8 cellular contexts compared by ENCODE assay signal in the genomic region with DNA sequence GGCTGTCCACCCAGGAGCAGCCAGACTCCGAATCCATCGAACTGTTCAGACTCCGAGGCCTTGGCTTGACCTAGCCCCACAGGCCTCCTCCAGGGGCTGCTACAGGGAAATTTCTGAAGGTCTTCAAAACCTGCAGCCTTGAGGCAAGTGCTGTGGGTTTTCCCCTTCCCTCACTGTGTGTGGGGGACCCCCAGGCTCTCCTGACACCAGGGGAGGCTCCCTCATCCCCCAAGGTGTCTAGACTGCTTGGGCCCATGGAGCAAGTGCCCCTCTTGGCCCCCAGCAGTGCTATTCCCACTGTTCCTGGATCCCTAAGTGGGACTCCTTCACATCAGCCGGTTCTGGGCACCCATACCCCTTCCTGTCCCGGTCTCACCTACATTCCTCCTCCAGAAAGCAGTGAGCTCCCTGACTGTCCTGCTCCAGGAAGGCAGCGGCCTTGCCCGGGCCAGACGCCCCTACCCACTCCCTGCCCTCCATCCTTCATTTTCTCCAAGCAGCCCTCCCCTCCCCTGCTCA. TPM values are rescaled to one million over a fixed set of nuclear protein-coding genes. Genes with fewer than 3 reads are reported as not detected.
A peak's percentile ranks its signal among the peaks of the same experiment; 100 is the strongest.
DNase-seq lines count a peak whose midpoint lies in the region; ATAC-seq and TF ChIP-seq lines count a peak whose summit lies in the region.

No MANE protein-coding gene starts in this region.

- peak overlapping the region in 6 of 8 donors; percentile 14 to 88 (median 54) for H3K27ac Mint-ChIP-seq in CD8-positive, alpha-beta memory T cell

- H2BK120ac ChIP-seq in trophoblast cell (ENCODE audit: insufficient read depth, low read length, poor library complexity), result peak overlapping the region; percentile 81

- intact Hi-C loops in esophagus muscularis mucosa (cut with DNase I), result no loop called here

- TF ChIP-seq CTCF in esophagus muscularis mucosa (IDR thresholded peaks at IDR 0.05), result no peak

- ATAC-seq in GM19023 (IDR thresholded peaks at IDR 0.05; ENCODE audit: unreplicated experiment) (no peak), GM18867 (IDR thresholded peaks at IDR 0.05; ENCODE audit: unreplicated experiment) (no peak), GM19395 (IDR thresholded peaks at IDR 0.05; ENCODE audit: unreplicated experiment) (no peak), GM18861 (IDR thresholded peaks at IDR 0.05; ENCODE audit: unreplicated experiment) (no peak)

- no peak overlapping the region for H3K23ac ChIP-seq in trophoblast cell (ENCODE audit: low read length)

- peak overlapping the region; percentile 52 for H3K9ac ChIP-seq in trophoblast cell (ENCODE audit: low read length)

- no peaks in the 10 kb centered on the region for H3K36me3 Mint-ChIP-seq in CD8-positive, alpha-beta memory T cell

- peaks cover 5 to 10% (median 8%) of the 10 kb centered on the region in 3 donors for H3K4me1 Mint-ChIP-seq in CD8-positive, alpha-beta memory T cell

- H3K27me3 ChIP-seq in CD8-positive, alpha-beta memory T cell (ENCODE audit: insufficient read depth, low read length, poor library complexity, severe bottlenecking), result no peaks in the 10 kb centered on the region
- H3K27me3 ChIP-seq in SJCRH30, result no peaks in the 10 kb centered on the region; the same call in 1 of the 2 replicates
- H3K27me3 ChIP-seq in esophagus muscularis mucosa, result no peaks in the 10 kb centered on the region
- no peaks in the 10 kb centered on the region for H3K27me3 ChIP-seq in trophoblast cell (ENCODE audit: insufficient read depth, low read length)

- POLR2A ChIA-PET in CD8-positive, alpha-beta memory T cell (lab: Charles Lee), result interaction anchor here (0.6 to 2.0 kb wide), 5 partner anchors 55 to 1598 kb away, joined by 3 to 17 read pairs (median 5); a partner anchor contains a TSS

- peak overlapping the region; percentile 63 for H3K4ac ChIP-seq in trophoblast cell (ENCODE audit: low read depth, low read length)

- H3K4me3 Mint-ChIP-seq in CD8-positive, alpha-beta memory T cell, result peak overlapping the region; percentile 81 to 93 (median 83)

- peak overlapping the region; percentile 50 for H2AFZ ChIP-seq in trophoblast cell (ENCODE audit: insufficient read depth, low read length, poor library complexity)

- H4K91ac ChIP-seq in trophoblast cell (ENCODE audit: low read depth, low read length), result peak overlapping the region; percentile 87

- peak overlapping the region; percentile 82 for H3K18ac ChIP-seq in trophoblast cell (ENCODE audit: low read length)

- peak overlapping the region; percentile 15 for H3K27ac ChIP-seq in CD8-positive, alpha-beta memory T cell (ENCODE audit: low read depth, low read length)
- no peak overlapping the region for H3K27ac ChIP-seq in SJCRH30
- peak overlapping the region; percentile 78 to 89 (median 84) for H3K27ac ChIP-seq in esophagus muscularis mucosa (replicated peaks in 1 of 4)
- H3K27ac ChIP-seq in trophoblast cell (ENCODE audit: low read depth, low read length), result peak overlapping the region; percentile 90

- CTCF ChIA-PET in CD8-positive, alpha-beta memory T cell (lab: Charles Lee), result interaction anchor here (0.6 to 2.1 kb wide), 5 partner anchors 17 to 1280 kb away, joined by 3 to 10 read pairs (median 3); a partner anchor contains a TSS

- no peak for DNase-seq in CD8-positive, alpha-beta memory T cell
- DNase-seq in SJCRH30, result no peak
- no peak for DNase-seq in esophagus muscularis mucosa (ENCODE audit: extremely low spot score)
- no peak for DNase-seq in trophoblast cell

- WGBS in esophagus muscularis mucosa, result 28% methylated on average over 8 of the region's 8 CpGs
- WGBS in trophoblast cell (ENCODE audit: extremely low coverage, insufficient coverage, insufficient read length), result no CpG with 5 or more reads among the region's 8 CpGs

- H3K4me2 ChIP-seq in trophoblast cell (ENCODE audit: low read length), result peak overlapping the region; percentile 78

- peaks cover 0 to 5% of the 10 kb centered on the region in 2 donors for H3K27me3 Mint-ChIP-seq in CD8-positive, alpha-beta memory T cell

- H3K79me2 ChIP-seq in trophoblast cell (ENCODE audit: control insufficient read depth, insufficient read depth, low read length, poor library complexity), result peaks cover 12% of the 10 kb centered on the region

- H3K9me3 Mint-ChIP-seq in CD8-positive, alpha-beta memory T cell, result no peaks in the 10 kb centered on the region

- peak overlapping the region; percentile 25 for H3K4me3 ChIP-seq in CD8-positive, alpha-beta memory T cell (ENCODE audit: low read length)
- H3K4me3 ChIP-seq in SJCRH30 (peak overlapping the region; percentile 57), esophagus muscularis mucosa (peak overlapping the region; percentile 66 to 82 (median 78)), trophoblast cell (ENCODE audit: low read depth, low read length) (peak overlapping the region; percentile 67)

- no peaks in the 10 kb centered on the region for H3K36me3 ChIP-seq in CD8-positive, alpha-beta memory T cell (ENCODE audit: insufficient read depth, low read length)
- H3K36me3 ChIP-seq in SJCRH30 (no peaks in the 10 kb centered on the region), esophagus muscularis mucosa (peaks cover 0 to 8% (median 4%) of the 10 kb centered on the region in 4 donors), trophoblast cell (ENCODE audit: control insufficient read depth in 1 of 2, insufficient read depth in 2 of 2, low read length in 2 of 2) (peaks cover 6 to 7% of the 10 kb centered on the region in 2 experiments)

- H4K8ac ChIP-seq in trophoblast cell (ENCODE audit: low read depth, low read length), result peak overlapping the region; percentile 73

- no peak for TF ChIP-seq EP300 in esophagus muscularis mucosa (IDR thresholded peaks at IDR 0.05)

- peaks cover 11% of the 10 kb centered on the region for H3K4me1 ChIP-seq in CD8-positive, alpha-beta memory T cell (ENCODE audit: insufficient read depth, low read length)
- H3K4me1 ChIP-seq in SJCRH30, result no peaks in the 10 kb centered on the region
- peaks cover 25 to 56% (median 50%) of the 10 kb centered on the region in 4 donors for H3K4me1 ChIP-seq in esophagus muscularis mucosa
- H3K4me1 ChIP-seq in trophoblast cell (ENCODE audit: control insufficient read depth in 1 of 2, insufficient read depth in 2 of 2, low read length in 2 of 2), result peaks cover 21 to 36% of the 10 kb centered on the region in 2 experiments

- H2BK12ac ChIP-seq in trophoblast cell (ENCODE audit: low read length), result peak overlapping the region; percentile 85

- peak overlapping the region; percentile 58 for H2BK5ac ChIP-seq in trophoblast cell (ENCODE audit: low read depth, low read length, poor library complexity)

- peak overlapping the region; percentile 84 for H3K14ac ChIP-seq in trophoblast cell (ENCODE audit: low read length)

- H4K12ac ChIP-seq in trophoblast cell (ENCODE audit: low read depth, low read length), result peak overlapping the region; percentile 63

- TF ChIP-seq POLR2A in esophagus muscularis mucosa (IDR thresholded peaks at IDR 0.05; ENCODE audit: low read depth), result no peak

- H3K9me3 ChIP-seq in CD8-positive, alpha-beta memory T cell (ENCODE audit: low read length), result no peaks in the 10 kb centered on the region
- H3K9me3 ChIP-seq in SJCRH30 (replicated peaks) (no peaks in the 10 kb centered on the region), esophagus muscularis mucosa (no peaks in the 10 kb centered on the region), trophoblast cell (ENCODE audit: insufficient read depth, low read depth, low read length) (no peaks in the 10 kb centered on the region)

- peak overlapping the region; percentile 80 for H2AK5ac ChIP-seq in trophoblast cell (ENCODE audit: low read length)

- H3K79me1 ChIP-seq in trophoblast cell (ENCODE audit: low read length), result peaks cover 24% of the 10 kb centered on the region

RNA-seq across cellular contexts. Expression of a gene that starts 0.8 kb away (rescaled TPM):
- total RNA-seq in CD8-positive, alpha-beta memory T cell, result 1 to 10 TPM; 7.9 to 8.1 TPM
- polyA plus RNA-seq in CD8-positive, alpha-beta memory T cell, result 0.09 TPM
- 2.1 and 2.4 TPM in 2 replicates for total RNA-seq in SJCRH30 (2014; rRNA removed; shearing (Covaris generic))
- 1 to 10 TPM; 4.6 to 9.3 (median 8.0) TPM for total RNA-seq in esophagus muscularis mucosa
- 13.5 and 14.9 TPM in 2 replicates for polyA plus RNA-seq in trophoblast cell (2013)

RNA-seq across cellular contexts. Expression of a gene that starts 15.4 kb away (rescaled TPM):
- 1 to 10 TPM; 7.3 to 7.4 TPM for total RNA-seq in CD8-positive, alpha-beta memory T cell
- not detected for polyA plus RNA-seq in CD8-positive, alpha-beta memory T cell
- total RNA-seq in SJCRH30 (2014; rRNA removed; shearing (Covaris generic)), result 28.9 and 34.3 TPM in 2 replicates
- total RNA-seq in esophagus muscularis mucosa, result not detected
- 9.2 and 9.4 TPM in 2 replicates for polyA plus RNA-seq in trophoblast cell (2013)

RNA-seq across cellular contexts. Expression of a gene that starts 31.5 kb away (rescaled TPM):
- 100 to 1,000 TPM; 306 to 325 TPM for total RNA-seq in CD8-positive, alpha-beta memory T cell
- polyA plus RNA-seq in CD8-positive, alpha-beta memory T cell, result 88.7 TPM
- 1,028 and 1,091 TPM in 2 replicates for total RNA-seq in SJCRH30 (2014; rRNA removed; shearing (Covaris generic))
- 10 to 100 TPM; 15.0 to 25.7 (median 16.8) TPM for total RNA-seq in esophagus muscularis mucosa
- polyA plus RNA-seq in trophoblast cell (2013), result 444 and 486 TPM in 2 replicates

RNA-seq across cellular contexts. Expression of a gene that starts 54.9 kb away (rescaled TPM):
- 10 to 100 TPM; 30.2 to 33.5 TPM for total RNA-seq in CD8-positive, alpha-beta memory T cell
- 29.7 TPM for polyA plus RNA-seq in CD8-positive, alpha-beta memory T cell
- total RNA-seq in SJCRH30 (2014; rRNA removed; shearing (Covaris generic)), result 47.9 and 49.9 TPM in 2 replicates
- total RNA-seq in esophagus muscularis mucosa, result 100 to 1,000 TPM in 2 of 4 donors, 10 to 100 TPM in 2; 91.1 to 107 (median 101) TPM
- 31.2 and 31.6 TPM in 2 replicates for polyA plus RNA-seq in trophoblast cell (2013)

Comparison
In these comparisons a context has a peak if more than half of its experiments do, and no peak if none do; other contexts are left out.
1. H3K4me3 ChIP-seq: peak in every context shown above with its lines; median percentile 78 in esophagus muscularis mucosa; 67 in trophoblast cell; 57 in SJCRH30; 25 in CD8-positive, alpha-beta memory T cell.
2. RNA of a gene that starts 15.4 kb away (total RNA-seq): 28.9 to 34.3 TPM in SJCRH30 and 7.3 to 7.4 TPM in CD8-positive, alpha-beta memory T cell; not detected in esophagus muscularis mucosa; every median in the first group is over 4 times any median in the second.
3. RNA of a gene that starts 31.5 kb away (total RNA-seq): 1,028 to 1,091 TPM in SJCRH30 and 306 to 325 TPM in CD8-positive, alpha-beta memory T cell; 15.0 to 25.7 TPM in esophagus muscularis mucosa; every median in the first group is over 10 times any median in the second.